In the genomic region with DNA sequence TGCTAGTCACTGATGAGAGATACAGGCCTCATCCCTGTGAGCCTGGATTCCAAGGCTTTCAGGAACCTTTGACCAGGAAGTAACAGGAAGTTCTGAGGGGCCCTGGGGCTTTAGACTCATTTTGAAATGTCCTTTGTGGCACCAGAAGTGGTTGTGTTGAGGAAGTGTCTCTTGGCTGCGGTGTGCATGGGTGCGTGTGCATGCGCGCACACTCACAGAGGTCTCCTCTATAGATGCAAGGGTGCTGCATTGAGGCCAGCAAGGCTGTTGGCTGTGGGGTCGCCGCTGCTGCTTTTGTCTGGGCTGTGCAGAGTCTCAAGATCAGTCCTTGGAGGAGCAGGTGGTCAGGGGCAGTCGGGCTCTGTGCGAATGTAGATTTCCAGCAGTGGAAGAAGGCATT, we compare ENCODE assay signal across 1 cellular context.
TF ChIP-seq lines count a peak whose summit lies in the region.

No MANE protein-coding gene starts in this region.

TF ChIP-seq in WTC11, 78 proteins besides CTCF, POLR2A, EP300 and RAD21 (continued from another document):
- TF ChIP-seq, protein P1, sequence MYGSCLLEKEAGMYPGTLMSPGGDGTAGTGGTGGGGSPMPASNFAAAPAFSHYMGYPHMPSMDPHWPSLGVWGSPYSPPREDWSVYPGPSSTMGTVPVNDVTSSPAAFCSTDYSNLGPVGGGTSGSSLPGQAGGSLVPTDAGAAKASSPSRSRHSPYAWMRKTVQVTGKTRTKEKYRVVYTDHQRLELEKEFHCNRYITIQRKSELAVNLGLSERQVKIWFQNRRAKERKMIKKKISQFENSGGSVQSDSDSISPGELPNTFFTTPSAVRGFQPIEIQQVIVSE (CRISPR knock-in tag; IDR thresholded peaks at IDR 0.05; ENCODE audit: borderline replicate concordance), result no peak
- TF ChIP-seq, protein P2, sequence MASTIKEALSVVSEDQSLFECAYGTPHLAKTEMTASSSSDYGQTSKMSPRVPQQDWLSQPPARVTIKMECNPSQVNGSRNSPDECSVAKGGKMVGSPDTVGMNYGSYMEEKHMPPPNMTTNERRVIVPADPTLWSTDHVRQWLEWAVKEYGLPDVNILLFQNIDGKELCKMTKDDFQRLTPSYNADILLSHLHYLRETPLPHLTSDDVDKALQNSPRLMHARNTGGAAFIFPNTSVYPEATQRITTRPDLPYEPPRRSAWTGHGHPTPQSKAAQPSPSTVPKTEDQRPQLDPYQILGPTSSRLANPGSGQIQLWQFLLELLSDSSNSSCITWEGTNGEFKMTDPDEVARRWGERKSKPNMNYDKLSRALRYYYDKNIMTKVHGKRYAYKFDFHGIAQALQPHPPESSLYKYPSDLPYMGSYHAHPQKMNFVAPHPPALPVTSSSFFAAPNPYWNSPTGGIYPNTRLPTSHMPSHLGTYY (CRISPR knock-in tag; IDR thresholded peaks at IDR 0.05), result no peak
- TF ChIP-seq ZNF121 (CRISPR knock-in tag; IDR thresholded peaks at IDR 0.05) (no peak), ELF4 (CRISPR knock-in tag; IDR thresholded peaks at IDR 0.05; ENCODE audit: low read depth) (no peak), EMX1 (CRISPR knock-in tag; IDR thresholded peaks at IDR 0.05) (no peak), TEAD4 (CRISPR knock-in tag; IDR thresholded peaks at IDR 0.05) (no peak), OVOL2 (CRISPR knock-in tag; IDR thresholded peaks at IDR 0.05; ENCODE audit: borderline replicate concordance) (no peak), ATF1 (CRISPR knock-in tag; IDR thresholded peaks at IDR 0.05) (no peak), TP53 (CRISPR knock-in tag; IDR thresholded peaks at IDR 0.05) (no peak), ZNF263 (CRISPR knock-in tag; IDR thresholded peaks at IDR 0.05; ENCODE audit: low read depth) (no peak), RELA (CRISPR knock-in tag; IDR thresholded peaks at IDR 0.05; ENCODE audit: borderline replicate concordance) (no peak), MYBL2 (CRISPR knock-in tag; IDR thresholded peaks at IDR 0.05) (no peak), CBFB (CRISPR knock-in tag; IDR thresholded peaks at IDR 0.05; ENCODE audit: low read depth) (no peak), MXD4 (CRISPR knock-in tag; IDR thresholded peaks at IDR 0.05; ENCODE audit: borderline replicate concordance) (no peak)
- TF ChIP-seq, protein P3, sequence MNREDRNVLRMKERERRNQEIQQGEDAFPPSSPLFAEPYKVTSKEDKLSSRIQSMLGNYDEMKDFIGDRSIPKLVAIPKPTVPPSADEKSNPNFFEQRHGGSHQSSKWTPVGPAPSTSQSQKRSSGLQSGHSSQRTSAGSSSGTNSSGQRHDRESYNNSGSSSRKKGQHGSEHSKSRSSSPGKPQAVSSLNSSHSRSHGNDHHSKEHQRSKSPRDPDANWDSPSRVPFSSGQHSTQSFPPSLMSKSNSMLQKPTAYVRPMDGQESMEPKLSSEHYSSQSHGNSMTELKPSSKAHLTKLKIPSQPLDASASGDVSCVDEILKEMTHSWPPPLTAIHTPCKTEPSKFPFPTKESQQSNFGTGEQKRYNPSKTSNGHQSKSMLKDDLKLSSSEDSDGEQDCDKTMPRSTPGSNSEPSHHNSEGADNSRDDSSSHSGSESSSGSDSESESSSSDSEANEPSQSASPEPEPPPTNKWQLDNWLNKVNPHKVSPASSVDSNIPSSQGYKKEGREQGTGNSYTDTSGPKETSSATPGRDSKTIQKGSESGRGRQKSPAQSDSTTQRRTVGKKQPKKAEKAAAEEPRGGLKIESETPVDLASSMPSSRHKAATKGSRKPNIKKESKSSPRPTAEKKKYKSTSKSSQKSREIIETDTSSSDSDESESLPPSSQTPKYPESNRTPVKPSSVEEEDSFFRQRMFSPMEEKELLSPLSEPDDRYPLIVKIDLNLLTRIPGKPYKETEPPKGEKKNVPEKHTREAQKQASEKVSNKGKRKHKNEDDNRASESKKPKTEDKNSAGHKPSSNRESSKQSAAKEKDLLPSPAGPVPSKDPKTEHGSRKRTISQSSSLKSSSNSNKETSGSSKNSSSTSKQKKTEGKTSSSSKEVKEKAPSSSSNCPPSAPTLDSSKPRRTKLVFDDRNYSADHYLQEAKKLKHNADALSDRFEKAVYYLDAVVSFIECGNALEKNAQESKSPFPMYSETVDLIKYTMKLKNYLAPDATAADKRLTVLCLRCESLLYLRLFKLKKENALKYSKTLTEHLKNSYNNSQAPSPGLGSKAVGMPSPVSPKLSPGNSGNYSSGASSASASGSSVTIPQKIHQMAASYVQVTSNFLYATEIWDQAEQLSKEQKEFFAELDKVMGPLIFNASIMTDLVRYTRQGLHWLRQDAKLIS (CRISPR knock-in tag; IDR thresholded peaks at IDR 0.05; ENCODE audit: borderline replicate concordance), result no peak
- TF ChIP-seq, protein P4, sequence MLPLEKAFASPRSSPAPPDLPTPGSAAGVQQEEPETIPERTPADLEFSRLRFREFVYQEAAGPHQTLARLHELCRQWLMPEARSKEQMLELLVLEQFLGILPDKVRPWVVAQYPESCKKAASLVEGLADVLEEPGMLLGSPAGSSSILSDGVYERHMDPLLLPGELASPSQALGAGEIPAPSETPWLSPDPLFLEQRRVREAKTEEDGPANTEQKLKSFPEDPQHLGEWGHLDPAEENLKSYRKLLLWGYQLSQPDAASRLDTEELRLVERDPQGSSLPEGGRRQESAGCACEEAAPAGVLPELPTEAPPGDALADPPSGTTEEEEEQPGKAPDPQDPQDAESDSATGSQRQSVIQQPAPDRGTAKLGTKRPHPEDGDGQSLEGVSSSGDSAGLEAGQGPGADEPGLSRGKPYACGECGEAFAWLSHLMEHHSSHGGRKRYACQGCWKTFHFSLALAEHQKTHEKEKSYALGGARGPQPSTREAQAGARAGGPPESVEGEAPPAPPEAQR (CRISPR knock-in tag; IDR thresholded peaks at IDR 0.05), result no peak
- TF ChIP-seq, protein P5, sequence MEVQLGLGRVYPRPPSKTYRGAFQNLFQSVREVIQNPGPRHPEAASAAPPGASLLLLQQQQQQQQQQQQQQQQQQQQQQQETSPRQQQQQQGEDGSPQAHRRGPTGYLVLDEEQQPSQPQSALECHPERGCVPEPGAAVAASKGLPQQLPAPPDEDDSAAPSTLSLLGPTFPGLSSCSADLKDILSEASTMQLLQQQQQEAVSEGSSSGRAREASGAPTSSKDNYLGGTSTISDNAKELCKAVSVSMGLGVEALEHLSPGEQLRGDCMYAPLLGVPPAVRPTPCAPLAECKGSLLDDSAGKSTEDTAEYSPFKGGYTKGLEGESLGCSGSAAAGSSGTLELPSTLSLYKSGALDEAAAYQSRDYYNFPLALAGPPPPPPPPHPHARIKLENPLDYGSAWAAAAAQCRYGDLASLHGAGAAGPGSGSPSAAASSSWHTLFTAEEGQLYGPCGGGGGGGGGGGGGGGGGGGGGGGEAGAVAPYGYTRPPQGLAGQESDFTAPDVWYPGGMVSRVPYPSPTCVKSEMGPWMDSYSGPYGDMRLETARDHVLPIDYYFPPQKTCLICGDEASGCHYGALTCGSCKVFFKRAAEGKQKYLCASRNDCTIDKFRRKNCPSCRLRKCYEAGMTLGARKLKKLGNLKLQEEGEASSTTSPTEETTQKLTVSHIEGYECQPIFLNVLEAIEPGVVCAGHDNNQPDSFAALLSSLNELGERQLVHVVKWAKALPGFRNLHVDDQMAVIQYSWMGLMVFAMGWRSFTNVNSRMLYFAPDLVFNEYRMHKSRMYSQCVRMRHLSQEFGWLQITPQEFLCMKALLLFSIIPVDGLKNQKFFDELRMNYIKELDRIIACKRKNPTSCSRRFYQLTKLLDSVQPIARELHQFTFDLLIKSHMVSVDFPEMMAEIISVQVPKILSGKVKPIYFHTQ (CRISPR knock-in tag; IDR thresholded peaks at IDR 0.05), result no peak
- TF ChIP-seq, protein P6, sequence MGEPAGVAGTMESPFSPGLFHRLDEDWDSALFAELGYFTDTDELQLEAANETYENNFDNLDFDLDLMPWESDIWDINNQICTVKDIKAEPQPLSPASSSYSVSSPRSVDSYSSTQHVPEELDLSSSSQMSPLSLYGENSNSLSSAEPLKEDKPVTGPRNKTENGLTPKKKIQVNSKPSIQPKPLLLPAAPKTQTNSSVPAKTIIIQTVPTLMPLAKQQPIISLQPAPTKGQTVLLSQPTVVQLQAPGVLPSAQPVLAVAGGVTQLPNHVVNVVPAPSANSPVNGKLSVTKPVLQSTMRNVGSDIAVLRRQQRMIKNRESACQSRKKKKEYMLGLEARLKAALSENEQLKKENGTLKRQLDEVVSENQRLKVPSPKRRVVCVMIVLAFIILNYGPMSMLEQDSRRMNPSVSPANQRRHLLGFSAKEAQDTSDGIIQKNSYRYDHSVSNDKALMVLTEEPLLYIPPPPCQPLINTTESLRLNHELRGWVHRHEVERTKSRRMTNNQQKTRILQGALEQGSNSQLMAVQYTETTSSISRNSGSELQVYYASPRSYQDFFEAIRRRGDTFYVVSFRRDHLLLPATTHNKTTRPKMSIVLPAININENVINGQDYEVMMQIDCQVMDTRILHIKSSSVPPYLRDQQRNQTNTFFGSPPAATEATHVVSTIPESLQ (CRISPR knock-in tag; IDR thresholded peaks at IDR 0.05), result no peak
- TF ChIP-seq, protein P7, sequence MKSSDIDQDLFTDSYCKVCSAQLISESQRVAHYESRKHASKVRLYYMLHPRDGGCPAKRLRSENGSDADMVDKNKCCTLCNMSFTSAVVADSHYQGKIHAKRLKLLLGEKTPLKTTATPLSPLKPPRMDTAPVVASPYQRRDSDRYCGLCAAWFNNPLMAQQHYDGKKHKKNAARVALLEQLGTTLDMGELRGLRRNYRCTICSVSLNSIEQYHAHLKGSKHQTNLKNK (CRISPR knock-in tag; IDR thresholded peaks at IDR 0.05), result no peak
